ENCODE assay signal across 17 cellular contexts in genomic region chr5:140977003-140977402, GRCh38. TPM values are rescaled to one million over a fixed set of nuclear protein-coding genes. Genes with fewer than 3 reads are reported as not detected.
DNase-seq lines count a peak whose midpoint lies in the region; ATAC-seq and TF ChIP-seq lines count a peak whose summit lies in the region.
"Had no signal": no experiment of that assay in that cellular context is flagged by ENCODE, and none has a peak within 500 bp of the region (broad histone marks: within the 10 kb centered on the region; RNA-seq: fewer than 3 reads in every experiment).

No MANE protein-coding gene starts in this region.

- peaks cover 10% of the 10 kb centered on the region for H3F3A ChIP-seq in smooth muscle cell (ENCODE audit: low read depth)

- no peaks in the 10 kb centered on the region for H3K4me1 ChIP-seq in smooth muscle cell (ENCODE audit: low read depth)
- H3K4me1 ChIP-seq: transverse colon had no signal

- no peaks in the 10 kb centered on the region for H4K20me1 ChIP-seq in smooth muscle cell (ENCODE audit: low read depth)

- H3K4me3 ChIP-seq in SK-N-MC (peak overlapping the region; percentile 23), smooth muscle cell (no peak overlapping the region)
- H3K4me3 ChIP-seq: ovary, transverse colon had no signal

- TF ChIP-seq CTCF in smooth muscle cell (IDR thresholded peaks at IDR 0.05; ENCODE audit: borderline replicate concordance, insufficient read depth, poor library complexity, severe bottlenecking), result no peak

- peaks cover 4% of the 10 kb centered on the region; the same call in 1 of the 2 replicates for H3K36me3 ChIP-seq in SK-N-MC (ENCODE audit: insufficient read depth, low read length)
- H3K36me3 ChIP-seq in smooth muscle cell (ENCODE audit: low read depth), result no peaks in the 10 kb centered on the region
- H3K36me3 ChIP-seq: ovary, transverse colon had no signal

- H2AFZ ChIP-seq in smooth muscle cell (ENCODE audit: low read depth), result no peak overlapping the region

- peak; percentile 16 for DNase-seq in NCI-H2171 treated with DMSO at 0.1 percent for 48 hours (lab: John Stamatoyannopoulos, UW)
- no peak for DNase-seq in NCI-H2171 (lab: John Stamatoyannopoulos, UW)
- no peak for DNase-seq in SK-N-MC (ENCODE audit: low read depth, low spot score)
- peak; percentile 30 for DNase-seq in fibroblast of the conjunctiva (ENCODE audit: low read depth)
- DNase-seq in smooth muscle cell (lab: John Stamatoyannopoulos, UW; ENCODE audit: unreplicated experiment), result no peak
- DNase-seq in HT-29 (ENCODE audit: low spot score), result no peak
- DNase-seq in cerebellar nuclear complex (lab: John Stamatoyannopoulos, UW), result no peak
- DNase-seq: activated CD4-positive, alpha-beta T cell treated with anti-CD3 and anti-CD28 coated beads for 48 hours; activated naive CD8-positive, alpha-beta T cell treated with anti-CD3 and anti-CD28 coated beads for 36 hours; central memory CD4-positive, alpha-beta T cell; endodermal cell; ovary; SHP77 treated with DMSO at 0.1 percent for 48 hours; small intestine; transverse colon had no signal

- H3K27ac ChIP-seq in SK-N-MC (peak overlapping the region; percentile 95), smooth muscle cell (ENCODE audit: low read depth) (peak overlapping the region; percentile 50)
- H3K27ac ChIP-seq: ovary, transverse colon had no signal

- peaks cover 22% of the 10 kb centered on the region for H3K79me2 ChIP-seq in smooth muscle cell (ENCODE audit: low read depth)

- no peak for TF ChIP-seq POLR2A in GM18505 (IDR thresholded peaks at IDR 0.05; ENCODE audit: borderline replicate concordance, extremely low read depth, insufficient read depth, insufficient read length)

- H3K9ac ChIP-seq in SK-N-MC (ENCODE audit: insufficient read length) (peak overlapping the region; percentile 52), smooth muscle cell (ENCODE audit: low read depth) (no peak overlapping the region)

- ATAC-seq in GM18505 (IDR thresholded peaks at IDR 0.05; ENCODE audit: unreplicated experiment), result no peak
- ATAC-seq: stimulated activated effector memory CD8-positive, alpha-beta T cell treated with anti-CD3 and anti-CD28 coated beads, Interleukin-12 subunit alpha, Interleukin-12 subunit beta, amount 100 ng/mL, for 72 hours had no signal

- H3K27me3 ChIP-seq in smooth muscle cell (ENCODE audit: low read depth), result no peaks in the 10 kb centered on the region
- H3K27me3 ChIP-seq: ovary, transverse colon had no signal

- no peaks in the 10 kb centered on the region for H3K9me3 ChIP-seq in SK-N-MC (ENCODE audit: low read depth, low read length)
- no peaks in the 10 kb centered on the region for H3K9me3 ChIP-seq in smooth muscle cell (replicated peaks; ENCODE audit: low read depth)
- H3K9me3 ChIP-seq: ovary, transverse colon had no signal

- WGBS in smooth muscle cell (ENCODE audit: low lambda C conversion rate), result 72% methylated on average over 3 of the region's 3 CpGs

- no peak overlapping the region for H3K4me2 ChIP-seq in smooth muscle cell

RNA-seq across cellular contexts. Expression of gene PCDHAC2, which starts 10.7 kb away (rescaled TPM):
- 5.2 and 7.4 TPM in 2 replicates for total RNA-seq in smooth muscle cell
- 3.5 and 4.7 TPM in 2 replicates for polyA plus RNA-seq in smooth muscle cell
- 0.03 and 0.10 TPM in 2 replicates for total RNA-seq in HT-29 (2014; rRNA removed; shearing (Covaris generic))
- total RNA-seq: activated naive CD8-positive, alpha-beta T cell treated with anti-CD3 and anti-CD28 coated beads for 36 hours had no signal

RNA-seq across cellular contexts. Expression of gene PCDHAC1, which starts 50.9 kb away (rescaled TPM):
- total RNA-seq in smooth muscle cell, result 5.6 and 9.3 TPM in 2 replicates
- 0.13 and 0.97 TPM in 2 replicates for polyA plus RNA-seq in smooth muscle cell
- total RNA-seq in HT-29 (2014; rRNA removed; shearing (Covaris generic)), result not detected in 2 replicates
- total RNA-seq: activated naive CD8-positive, alpha-beta T cell treated with anti-CD3 and anti-CD28 coated beads for 36 hours had no signal

Comparison
In these comparisons a context has a peak if more than half of its experiments do, and no peak if none do; other contexts are left out.
1. DNase-seq: peak in NCI-H2171 treated with DMSO at 0.1 percent for 48 hours (single experiment) and fibroblast of the conjunctiva (single experiment); none in NCI-H2171 (single experiment), SK-N-MC (single experiment), smooth muscle cell (single experiment), HT-29 (single experiment) and cerebellar nuclear complex (0 of 2).